Comparison of ENCODE assay signal across 10 cellular contexts in genomic region chr12:12819752-12820311, GRCh38. TPM values are rescaled to one million over a fixed set of nuclear protein-coding genes. Genes with fewer than 3 reads are reported as not detected.
A peak's percentile ranks its signal among the peaks of the same experiment; 100 is the strongest.
DNase-seq lines count a peak whose midpoint lies in the region; ATAC-seq and TF ChIP-seq lines count a peak whose summit lies in the region.
"Had no signal": no experiment of that assay in that cellular context is flagged by ENCODE, and none has a peak within 500 bp of the region (broad histone marks: within the 10 kb centered on the region; RNA-seq: fewer than 3 reads in every experiment).

No MANE protein-coding gene starts in this region.

- 23 to 39% (median 32%) methylated on average over 2 of the region's 2 CpGs for WGBS in adrenal gland, 4 donors
- 12% methylated on average over 2 of the region's 2 CpGs for WGBS in urinary bladder
- WGBS in body of pancreas, 2 donors, result 74 to 78% methylated on average over 2 of the region's 2 CpGs

- no peak overlapping the region for H3K4me3 Mint-ChIP-seq in activated T-cell treated with anti-CD3 and anti-CD28 coated beads, Interleukin-2, amount 50 U/mL, for 24 hours

- no peaks in the 10 kb centered on the region for H3K9me3 ChIP-seq in adrenal gland (replicated peaks in 1 of 3)
- H3K9me3 ChIP-seq in body of pancreas, result no peaks in the 10 kb centered on the region

- no peak for TF ChIP-seq CTCF in adrenal gland (IDR thresholded peaks at IDR 0.05)
- TF ChIP-seq CTCF in body of pancreas (IDR thresholded peaks at IDR 0.05), result no peak

- no peaks in the 10 kb centered on the region for H3K27me3 ChIP-seq in adrenal gland
- H3K27me3 ChIP-seq in body of pancreas, result no peaks in the 10 kb centered on the region

- intact Hi-C loops in adrenal gland (cut with DNase I), result no loop called here
- intact Hi-C loops in body of pancreas (cut with DNase I), result no loop called here

- H3K36me3 Mint-ChIP-seq in activated T-cell treated with anti-CD3 and anti-CD28 coated beads, Interleukin-2, amount 50 U/mL, for 24 hours (ENCODE audit: low read depth), result peaks cover 96% of the 10 kb centered on the region

- no peak overlapping the region for H3K4me3 ChIP-seq in adrenal gland
- no peak overlapping the region for H3K4me3 ChIP-seq in urinary bladder (ENCODE audit: low read depth, low read length)
- H3K4me3 ChIP-seq in body of pancreas, result no peak overlapping the region

- DNase-seq in activated T-cell treated with anti-CD3 and anti-CD28 coated beads, Interleukin-2, amount 50 U/mL, for 24 hours, result no peak
- DNase-seq in activated T-cell treated with anti-CD3 and anti-CD28 coated beads, Interleukin-2, amount 50 U/mL, for 1 hour, result no peak
- DNase-seq in adrenal gland (peak in 3 of 7 donors; percentile 12 to 26 (median 21)), iris pigment epithelial cell (ENCODE audit: low read depth) (peak; percentile 99), NCI-H2227 treated with DMSO at 0.1 percent for 48 hours (lab: John Stamatoyannopoulos, UW) (no peak), occipital lobe (lab: John Stamatoyannopoulos, UW) (no peak), body of pancreas (no peak)
- DNase-seq: left colon, NCI-H748 treated with DMSO at 0.1 percent for 48 hours had no signal

- H3K27me3 Mint-ChIP-seq in activated T-cell treated with anti-CD3 and anti-CD28 coated beads, Interleukin-2, amount 50 U/mL, for 24 hours, result no peaks in the 10 kb centered on the region

- H3K36me3 ChIP-seq in adrenal gland (replicated peaks in 1 of 2) (peaks cover 0 to 43% of the 10 kb centered on the region in 2 donors), urinary bladder (ENCODE audit: insufficient read depth) (peaks cover 4% of the 10 kb centered on the region), body of pancreas (replicated peaks in 1 of 2; ENCODE audit: insufficient read depth in 1 of 2, low read depth in 2 of 2) (peaks cover 12 to 23% of the 10 kb centered on the region in 2 donors)

- H3K9me3 Mint-ChIP-seq in activated T-cell treated with anti-CD3 and anti-CD28 coated beads, Interleukin-2, amount 50 U/mL, for 24 hours, result no peaks in the 10 kb centered on the region

- peak overlapping the region in 3 of 5 donors; percentile 40 to 55 (median 50) for H3K27ac ChIP-seq in adrenal gland
- H3K27ac ChIP-seq in urinary bladder (ENCODE audit: low read depth), result peak overlapping the region; percentile 39
- no peak overlapping the region for H3K27ac ChIP-seq in body of pancreas

- ATAC-seq in body of pancreas, result no peak
- ATAC-seq: left colon had no signal

- peaks cover 0 to 30% of the 10 kb centered on the region in 2 donors for H3K4me1 ChIP-seq in adrenal gland (replicated peaks in 1 of 2)
- H3K4me1 ChIP-seq in urinary bladder (ENCODE audit: insufficient read depth), result peaks cover 1% of the 10 kb centered on the region
- peaks cover 19% of the 10 kb centered on the region for H3K4me1 ChIP-seq in body of pancreas

- TF ChIP-seq POLR2A in adrenal gland (IDR thresholded peaks at IDR 0.05), result no peak
- no peak for TF ChIP-seq POLR2A in body of pancreas (IDR thresholded peaks at IDR 0.05)

- H3K4me1 Mint-ChIP-seq in activated T-cell treated with anti-CD3 and anti-CD28 coated beads, Interleukin-2, amount 50 U/mL, for 24 hours (ENCODE audit: low read depth), result peaks cover 58% of the 10 kb centered on the region

- peak overlapping the region; percentile 75 for H3K27ac Mint-ChIP-seq in activated T-cell treated with anti-CD3 and anti-CD28 coated beads, Interleukin-2, amount 50 U/mL, for 24 hours

RNA-seq across cellular contexts. Expression of gene DDX47, which starts 6.7 kb away (rescaled TPM):
- total RNA-seq in adrenal gland (10 to 100 TPM; 28.8 to 61.0 (median 44.7) TPM), urinary bladder (82.8 TPM), occipital lobe (65.8 TPM), body of pancreas (10 to 100 TPM; 32.4 to 59.7 TPM)
- polyA plus RNA-seq in adrenal gland (10 to 100 TPM; 31.6 to 70.3 (median 34.0) TPM), urinary bladder (48.2 TPM)

RNA-seq across cellular contexts. Expression of gene APOLD1, which starts 34.4 kb away (rescaled TPM):
- total RNA-seq in adrenal gland, result 10 to 100 TPM in 3 of 8 donors, 1 to 10 TPM in 5; 2.1 to 11.5 (median 7.9) TPM
- 1 to 10 TPM; 1.2 to 7.6 (median 6.9) TPM for polyA plus RNA-seq in adrenal gland
- 27.0 TPM for total RNA-seq in urinary bladder
- 41.8 TPM for polyA plus RNA-seq in urinary bladder
- total RNA-seq in occipital lobe, result 42.9 TPM
- total RNA-seq in body of pancreas, result 10 to 100 TPM; 10.1 to 23.4 TPM

Comparison
In these comparisons a context has a peak if more than half of its experiments do, and no peak if none do; other contexts are left out.
1. H3K27ac ChIP-seq: peak in adrenal gland (3 of 5) and urinary bladder (single experiment); none in body of pancreas (0 of 4).